Comparison of ENCODE assay signal across 1 cellular context in the genomic region with DNA sequence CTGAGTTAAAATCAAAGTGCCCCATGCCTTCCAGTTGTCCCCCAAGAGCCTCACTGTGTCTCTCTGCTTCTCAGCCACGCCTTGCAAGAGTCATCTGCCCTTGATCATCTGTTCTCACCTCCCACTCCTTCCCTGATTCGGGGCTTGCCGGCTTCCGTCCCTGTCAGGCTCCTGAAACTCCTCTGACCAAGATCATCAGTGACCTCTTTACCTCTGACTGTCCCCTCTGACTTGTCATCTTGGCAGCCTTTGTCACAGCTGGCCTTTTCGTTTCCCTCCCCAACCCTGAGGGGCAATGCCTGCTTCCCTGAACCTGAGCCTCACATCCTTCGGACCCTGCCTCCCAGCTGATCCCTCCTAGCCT.
A peak's percentile ranks its signal among the peaks of the same experiment; 100 is the strongest.
TF ChIP-seq lines count a peak whose summit lies in the region.

No MANE protein-coding gene starts in this region.

TF ChIP-seq in GM12878, 131 proteins besides CTCF, POLR2A, EP300 and RAD21 (continued from another document and continues in another):
- TF ChIP-seq, protein P1, sequence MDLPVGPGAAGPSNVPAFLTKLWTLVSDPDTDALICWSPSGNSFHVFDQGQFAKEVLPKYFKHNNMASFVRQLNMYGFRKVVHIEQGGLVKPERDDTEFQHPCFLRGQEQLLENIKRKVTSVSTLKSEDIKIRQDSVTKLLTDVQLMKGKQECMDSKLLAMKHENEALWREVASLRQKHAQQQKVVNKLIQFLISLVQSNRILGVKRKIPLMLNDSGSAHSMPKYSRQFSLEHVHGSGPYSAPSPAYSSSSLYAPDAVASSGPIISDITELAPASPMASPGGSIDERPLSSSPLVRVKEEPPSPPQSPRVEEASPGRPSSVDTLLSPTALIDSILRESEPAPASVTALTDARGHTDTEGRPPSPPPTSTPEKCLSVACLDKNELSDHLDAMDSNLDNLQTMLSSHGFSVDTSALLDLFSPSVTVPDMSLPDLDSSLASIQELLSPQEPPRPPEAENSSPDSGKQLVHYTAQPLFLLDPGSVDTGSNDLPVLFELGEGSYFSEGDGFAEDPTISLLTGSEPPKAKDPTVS (IDR thresholded peaks at IDR 0.05; ENCODE audit: low read depth, low read length) = no peak
- 0 out of 2 replicates have a peak, but pooled peaks have one; percentile 59 for TF ChIP-seq JUND (IDR thresholded peaks at IDR 0.05; ENCODE audit: low read depth, low read length)
- TF ChIP-seq, protein P2, sequence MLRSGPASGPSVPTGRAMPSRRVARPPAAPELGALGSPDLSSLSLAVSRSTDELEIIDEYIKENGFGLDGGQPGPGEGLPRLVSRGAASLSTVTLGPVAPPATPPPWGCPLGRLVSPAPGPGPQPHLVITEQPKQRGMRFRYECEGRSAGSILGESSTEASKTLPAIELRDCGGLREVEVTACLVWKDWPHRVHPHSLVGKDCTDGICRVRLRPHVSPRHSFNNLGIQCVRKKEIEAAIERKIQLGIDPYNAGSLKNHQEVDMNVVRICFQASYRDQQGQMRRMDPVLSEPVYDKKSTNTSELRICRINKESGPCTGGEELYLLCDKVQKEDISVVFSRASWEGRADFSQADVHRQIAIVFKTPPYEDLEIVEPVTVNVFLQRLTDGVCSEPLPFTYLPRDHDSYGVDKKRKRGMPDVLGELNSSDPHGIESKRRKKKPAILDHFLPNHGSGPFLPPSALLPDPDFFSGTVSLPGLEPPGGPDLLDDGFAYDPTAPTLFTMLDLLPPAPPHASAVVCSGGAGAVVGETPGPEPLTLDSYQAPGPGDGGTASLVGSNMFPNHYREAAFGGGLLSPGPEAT (IDR thresholded peaks at IDR 0.05; ENCODE audit: low read depth) = peak; percentile 90; the same call in 1 of the 2 replicates
- TF ChIP-seq BCL11A (IDR thresholded peaks at IDR 0.05; ENCODE audit: low read depth, low read length) = peak; percentile 84
- no peak for TF ChIP-seq SIX5 (IDR thresholded peaks at IDR 0.05; ENCODE audit: low read depth, low read length, severe bottlenecking)
- no peak for TF ChIP-seq BRCA1 (IDR thresholded peaks at IDR 0.05; ENCODE audit: low read depth, low read length)
- TF ChIP-seq TARDBP (IDR thresholded peaks at IDR 0.05; ENCODE audit: borderline replicate concordance) = 0 out of 2 replicates have a peak, but pooled peaks have one; percentile 63
- peak; percentile 93 for TF ChIP-seq MTA2 (IDR thresholded peaks at IDR 0.05; ENCODE audit: low read depth)
- peak; percentile 93; the same call in 1 of the 2 replicates for TF ChIP-seq NBN (IDR thresholded peaks at IDR 0.05)
- TF ChIP-seq, protein P3, sequence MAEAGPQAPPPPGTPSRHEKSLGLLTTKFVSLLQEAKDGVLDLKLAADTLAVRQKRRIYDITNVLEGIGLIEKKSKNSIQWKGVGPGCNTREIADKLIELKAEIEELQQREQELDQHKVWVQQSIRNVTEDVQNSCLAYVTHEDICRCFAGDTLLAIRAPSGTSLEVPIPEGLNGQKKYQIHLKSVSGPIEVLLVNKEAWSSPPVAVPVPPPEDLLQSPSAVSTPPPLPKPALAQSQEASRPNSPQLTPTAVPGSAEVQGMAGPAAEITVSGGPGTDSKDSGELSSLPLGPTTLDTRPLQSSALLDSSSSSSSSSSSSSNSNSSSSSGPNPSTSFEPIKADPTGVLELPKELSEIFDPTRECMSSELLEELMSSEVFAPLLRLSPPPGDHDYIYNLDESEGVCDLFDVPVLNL (IDR thresholded peaks at IDR 0.05; ENCODE audit: low read depth, low read length) = no peak
- TF ChIP-seq, protein P4, sequence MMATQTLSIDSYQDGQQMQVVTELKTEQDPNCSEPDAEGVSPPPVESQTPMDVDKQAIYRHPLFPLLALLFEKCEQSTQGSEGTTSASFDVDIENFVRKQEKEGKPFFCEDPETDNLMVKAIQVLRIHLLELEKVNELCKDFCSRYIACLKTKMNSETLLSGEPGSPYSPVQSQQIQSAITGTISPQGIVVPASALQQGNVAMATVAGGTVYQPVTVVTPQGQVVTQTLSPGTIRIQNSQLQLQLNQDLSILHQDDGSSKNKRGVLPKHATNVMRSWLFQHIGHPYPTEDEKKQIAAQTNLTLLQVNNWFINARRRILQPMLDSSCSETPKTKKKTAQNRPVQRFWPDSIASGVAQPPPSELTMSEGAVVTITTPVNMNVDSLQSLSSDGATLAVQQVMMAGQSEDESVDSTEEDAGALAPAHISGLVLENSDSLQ (IDR thresholded peaks at IDR 0.05) = peak; percentile 88
- peak; percentile 72 for TF ChIP-seq NR2C1 (IDR thresholded peaks at IDR 0.05)
- peak; percentile 60 for TF ChIP-seq SP1 (IDR thresholded peaks at IDR 0.05; ENCODE audit: low read depth, low read length)
- 0 out of 2 replicates have a peak, but pooled peaks have one; percentile 50 for TF ChIP-seq SIN3A (IDR thresholded peaks at IDR 0.05; ENCODE audit: low read depth, low read length)
- TF ChIP-seq, protein P5, sequence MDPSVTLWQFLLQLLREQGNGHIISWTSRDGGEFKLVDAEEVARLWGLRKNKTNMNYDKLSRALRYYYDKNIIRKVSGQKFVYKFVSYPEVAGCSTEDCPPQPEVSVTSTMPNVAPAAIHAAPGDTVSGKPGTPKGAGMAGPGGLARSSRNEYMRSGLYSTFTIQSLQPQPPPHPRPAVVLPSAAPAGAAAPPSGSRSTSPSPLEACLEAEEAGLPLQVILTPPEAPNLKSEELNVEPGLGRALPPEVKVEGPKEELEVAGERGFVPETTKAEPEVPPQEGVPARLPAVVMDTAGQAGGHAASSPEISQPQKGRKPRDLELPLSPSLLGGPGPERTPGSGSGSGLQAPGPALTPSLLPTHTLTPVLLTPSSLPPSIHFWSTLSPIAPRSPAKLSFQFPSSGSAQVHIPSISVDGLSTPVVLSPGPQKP (IDR thresholded peaks at IDR 0.05; ENCODE audit: low read depth, low read length) = peak; percentile 54; the same call in 1 of the 2 replicates
- no peak for TF ChIP-seq ZNF207 (IDR thresholded peaks at IDR 0.05; ENCODE audit: borderline replicate concordance)
- TF ChIP-seq TBL1XR1 (IDR thresholded peaks at IDR 0.05; ENCODE audit: low read depth, low read length) = 0 out of 2 replicates have a peak, but pooled peaks have one; percentile 42
- peak; percentile 60; the same call in 1 of the 2 replicates for TF ChIP-seq RFX5 (IDR thresholded peaks at IDR 0.05; ENCODE audit: low read depth, low read length)
- TF ChIP-seq HDAC2 (IDR thresholded peaks at IDR 0.05) = no peak
- no peak for TF ChIP-seq TAF1 (IDR thresholded peaks at IDR 0.05; ENCODE audit: borderline replicate concordance, low read depth, low read length)
- peak; percentile 65 for TF ChIP-seq EED (IDR thresholded peaks at IDR 0.05; ENCODE audit: low read depth)
- peak; percentile 63 for TF ChIP-seq CREM (IDR thresholded peaks at IDR 0.05; ENCODE audit: low read depth)
- peak; percentile 99 for TF ChIP-seq NR2F1 (conservative IDR thresholded peaks at IDR 0.05)
- peak; percentile 73 for TF ChIP-seq MEF2B (IDR thresholded peaks at IDR 0.05; ENCODE audit: partially characterized antibody, poor library complexity, severe bottlenecking)
- TF ChIP-seq, protein P6, sequence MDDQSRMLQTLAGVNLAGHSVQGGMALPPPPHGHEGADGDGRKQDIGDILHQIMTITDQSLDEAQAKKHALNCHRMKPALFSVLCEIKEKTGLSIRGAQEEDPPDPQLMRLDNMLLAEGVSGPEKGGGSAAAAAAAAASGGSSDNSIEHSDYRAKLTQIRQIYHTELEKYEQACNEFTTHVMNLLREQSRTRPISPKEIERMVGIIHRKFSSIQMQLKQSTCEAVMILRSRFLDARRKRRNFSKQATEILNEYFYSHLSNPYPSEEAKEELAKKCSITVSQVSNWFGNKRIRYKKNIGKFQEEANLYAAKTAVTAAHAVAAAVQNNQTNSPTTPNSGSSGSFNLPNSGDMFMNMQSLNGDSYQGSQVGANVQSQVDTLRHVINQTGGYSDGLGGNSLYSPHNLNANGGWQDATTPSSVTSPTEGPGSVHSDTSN (IDR thresholded peaks at IDR 0.05; ENCODE audit: insufficient replicate concordance, low read depth, low read length) = peak; percentile 69
- TF ChIP-seq, protein P7, sequence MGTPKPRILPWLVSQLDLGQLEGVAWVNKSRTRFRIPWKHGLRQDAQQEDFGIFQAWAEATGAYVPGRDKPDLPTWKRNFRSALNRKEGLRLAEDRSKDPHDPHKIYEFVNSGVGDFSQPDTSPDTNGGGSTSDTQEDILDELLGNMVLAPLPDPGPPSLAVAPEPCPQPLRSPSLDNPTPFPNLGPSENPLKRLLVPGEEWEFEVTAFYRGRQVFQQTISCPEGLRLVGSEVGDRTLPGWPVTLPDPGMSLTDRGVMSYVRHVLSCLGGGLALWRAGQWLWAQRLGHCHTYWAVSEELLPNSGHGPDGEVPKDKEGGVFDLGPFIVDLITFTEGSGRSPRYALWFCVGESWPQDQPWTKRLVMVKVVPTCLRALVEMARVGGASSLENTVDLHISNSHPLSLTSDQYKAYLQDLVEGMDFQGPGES (IDR thresholded peaks at IDR 0.05) = no peak
- TF ChIP-seq, protein P8, sequence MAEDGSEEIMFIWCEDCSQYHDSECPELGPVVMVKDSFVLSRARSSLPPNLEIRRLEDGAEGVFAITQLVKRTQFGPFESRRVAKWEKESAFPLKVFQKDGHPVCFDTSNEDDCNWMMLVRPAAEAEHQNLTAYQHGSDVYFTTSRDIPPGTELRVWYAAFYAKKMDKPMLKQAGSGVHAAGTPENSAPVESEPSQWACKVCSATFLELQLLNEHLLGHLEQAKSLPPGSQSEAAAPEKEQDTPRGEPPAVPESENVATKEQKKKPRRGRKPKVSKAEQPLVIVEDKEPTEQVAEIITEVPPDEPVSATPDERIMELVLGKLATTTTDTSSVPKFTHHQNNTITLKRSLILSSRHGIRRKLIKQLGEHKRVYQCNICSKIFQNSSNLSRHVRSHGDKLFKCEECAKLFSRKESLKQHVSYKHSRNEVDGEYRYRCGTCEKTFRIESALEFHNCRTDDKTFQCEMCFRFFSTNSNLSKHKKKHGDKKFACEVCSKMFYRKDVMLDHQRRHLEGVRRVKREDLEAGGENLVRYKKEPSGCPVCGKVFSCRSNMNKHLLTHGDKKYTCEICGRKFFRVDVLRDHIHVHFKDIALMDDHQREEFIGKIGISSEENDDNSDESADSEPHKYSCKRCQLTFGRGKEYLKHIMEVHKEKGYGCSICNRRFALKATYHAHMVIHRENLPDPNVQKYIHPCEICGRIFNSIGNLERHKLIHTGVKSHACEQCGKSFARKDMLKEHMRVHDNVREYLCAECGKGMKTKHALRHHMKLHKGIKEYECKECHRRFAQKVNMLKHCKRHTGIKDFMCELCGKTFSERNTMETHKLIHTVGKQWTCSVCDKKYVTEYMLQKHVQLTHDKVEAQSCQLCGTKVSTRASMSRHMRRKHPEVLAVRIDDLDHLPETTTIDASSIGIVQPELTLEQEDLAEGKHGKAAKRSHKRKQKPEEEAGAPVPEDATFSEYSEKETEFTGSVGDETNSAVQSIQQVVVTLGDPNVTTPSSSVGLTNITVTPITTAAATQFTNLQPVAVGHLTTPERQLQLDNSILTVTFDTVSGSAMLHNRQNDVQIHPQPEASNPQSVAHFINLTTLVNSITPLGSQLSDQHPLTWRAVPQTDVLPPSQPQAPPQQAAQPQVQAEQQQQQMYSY (CRISPR knock-in tag; IDR thresholded peaks at IDR 0.05) = no peak
- no peak for TF ChIP-seq ZNF622 (IDR thresholded peaks at IDR 0.05)
- TF ChIP-seq GATAD2B (conservative IDR thresholded peaks at IDR 0.05; ENCODE audit: low read depth) = peak; percentile 91
- TF ChIP-seq FOS (IDR thresholded peaks at IDR 0.05; ENCODE audit: borderline replicate concordance, extremely low read depth, insufficient read length) = no peak
- TF ChIP-seq RAD51 (IDR thresholded peaks at IDR 0.05) = peak; percentile 87
- TF ChIP-seq HDGF (IDR thresholded peaks at IDR 0.05) = peak; percentile 97
- TF ChIP-seq, protein P9, sequence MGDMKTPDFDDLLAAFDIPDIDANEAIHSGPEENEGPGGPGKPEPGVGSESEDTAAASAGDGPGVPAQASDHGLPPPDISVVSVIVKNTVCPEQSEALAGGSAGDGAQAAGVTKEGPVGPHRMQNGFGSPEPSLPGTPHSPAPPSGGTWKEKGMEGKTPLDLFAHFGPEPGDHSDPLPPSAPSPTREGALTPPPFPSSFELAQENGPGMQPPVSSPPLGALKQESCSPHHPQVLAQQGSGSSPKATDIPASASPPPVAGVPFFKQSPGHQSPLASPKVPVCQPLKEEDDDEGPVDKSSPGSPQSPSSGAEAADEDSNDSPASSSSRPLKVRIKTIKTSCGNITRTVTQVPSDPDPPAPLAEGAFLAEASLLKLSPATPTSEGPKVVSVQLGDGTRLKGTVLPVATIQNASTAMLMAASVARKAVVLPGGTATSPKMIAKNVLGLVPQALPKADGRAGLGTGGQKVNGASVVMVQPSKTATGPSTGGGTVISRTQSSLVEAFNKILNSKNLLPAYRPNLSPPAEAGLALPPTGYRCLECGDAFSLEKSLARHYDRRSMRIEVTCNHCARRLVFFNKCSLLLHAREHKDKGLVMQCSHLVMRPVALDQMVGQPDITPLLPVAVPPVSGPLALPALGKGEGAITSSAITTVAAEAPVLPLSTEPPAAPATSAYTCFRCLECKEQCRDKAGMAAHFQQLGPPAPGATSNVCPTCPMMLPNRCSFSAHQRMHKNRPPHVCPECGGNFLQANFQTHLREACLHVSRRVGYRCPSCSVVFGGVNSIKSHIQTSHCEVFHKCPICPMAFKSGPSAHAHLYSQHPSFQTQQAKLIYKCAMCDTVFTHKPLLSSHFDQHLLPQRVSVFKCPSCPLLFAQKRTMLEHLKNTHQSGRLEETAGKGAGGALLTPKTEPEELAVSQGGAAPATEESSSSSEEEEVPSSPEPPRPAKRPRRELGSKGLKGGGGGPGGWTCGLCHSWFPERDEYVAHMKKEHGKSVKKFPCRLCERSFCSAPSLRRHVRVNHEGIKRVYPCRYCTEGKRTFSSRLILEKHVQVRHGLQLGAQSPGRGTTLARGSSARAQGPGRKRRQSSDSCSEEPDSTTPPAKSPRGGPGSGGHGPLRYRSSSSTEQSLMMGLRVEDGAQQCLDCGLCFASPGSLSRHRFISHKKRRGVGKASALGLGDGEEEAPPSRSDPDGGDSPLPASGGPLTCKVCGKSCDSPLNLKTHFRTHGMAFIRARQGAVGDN (IDR thresholded peaks at IDR 0.05) = peak; percentile 92
- TF ChIP-seq RUNX3 (IDR thresholded peaks at IDR 0.05; ENCODE audit: low read length) = peak; percentile 61; the same call in 1 of the 2 replicates
- TF ChIP-seq TCF3 (IDR thresholded peaks at IDR 0.05; ENCODE audit: borderline replicate concordance, insufficient read depth, low read depth, low read length) = 0 out of 2 replicates have a peak, but pooled peaks have one; percentile 17
- no peak for TF ChIP-seq ZBED1 (IDR thresholded peaks at IDR 0.05; ENCODE audit: borderline replicate concordance)
- peak in 1 of 2 experiments; percentile 89; a peak in 2 of 4 replicates for TF ChIP-seq ETV6 (conservative IDR thresholded peaks at IDR 0.05 in 1 of 2, IDR thresholded peaks at IDR 0.05 in 1 of 2; ENCODE audit: borderline replicate concordance in 1 of 2, low read depth in 1 of 2)
- no peak for TF ChIP-seq HCFC1 (IDR thresholded peaks at IDR 0.05; ENCODE audit: low read length)
- peak; percentile 63; the same call in 1 of the 2 replicates for TF ChIP-seq BMI1 (IDR thresholded peaks at IDR 0.05; ENCODE audit: borderline replicate concordance)
- peak; percentile 97 for TF ChIP-seq DPF2 (IDR thresholded peaks at IDR 0.05)
- peak; percentile 92 for TF ChIP-seq ATF7 (IDR thresholded peaks at IDR 0.05; ENCODE audit: low read depth)
- TF ChIP-seq NFIC (IDR thresholded peaks at IDR 0.05; ENCODE audit: low read depth, low read length) = peak; percentile 26; the same call in 1 of the 2 replicates
- TF ChIP-seq ZNF217 (IDR thresholded peaks at IDR 0.05) = peak; percentile 17
- TF ChIP-seq BHLHE40 (IDR thresholded peaks at IDR 0.05; ENCODE audit: borderline replicate concordance in 1 of 2, low read depth in 2 of 2, low read length in 1 of 2) = peak; percentile 63 to 80; a peak in 3 of 4 replicates
- no peak for TF ChIP-seq SUZ12 (IDR thresholded peaks at IDR 0.05; ENCODE audit: unreplicated experiment)
- TF ChIP-seq ZZZ3 (IDR thresholded peaks at IDR 0.05; ENCODE audit: control insufficient read depth, insufficient read length, low read depth) = no peak
- TF ChIP-seq PAX5 (IDR thresholded peaks at IDR 0.05; ENCODE audit: borderline replicate concordance, low read depth, low read length) = peak; percentile 83
- peak; percentile 35; the same call in 1 of the 2 replicates for TF ChIP-seq CREB1 (IDR thresholded peaks at IDR 0.05; ENCODE audit: low read depth)
